10 cellular contexts compared by ENCODE assay signal in genomic region chr5:75389430-75389829, GRCh38.
"Had no signal": no experiment of that assay in that cellular context is flagged by ENCODE, and none has a peak within 500 bp of the region (broad histone marks: within the 10 kb centered on the region; RNA-seq: fewer than 3 reads in every experiment).

No MANE protein-coding gene starts in this region.

- H3K4me3 Mint-ChIP-seq: activated naive CD4-positive, alpha-beta T cell treated with anti-CD3 and anti-CD28 coated beads, Interleukin-2, amount 10 ng/mL, durations not matched to agents 7 days and 5 days; neural crest cell had no signal

- H3K27ac Mint-ChIP-seq: activated naive CD4-positive, alpha-beta T cell treated with anti-CD3 and anti-CD28 coated beads, Interleukin-2, amount 10 ng/mL, durations not matched to agents 7 days and 5 days had no signal

- DNase-seq: activated naive CD4-positive, alpha-beta T cell treated with anti-CD3 and anti-CD28 coated beads, Interleukin-2, amount 10 ng/mL, durations not matched to agents 7 days and 5 days; aorta; dorsolateral prefrontal cortex; hypothalamus; kidney glomerular epithelial cell; mesendoderm; sigmoid colon; SK-N-SH; stimulated activated CD4-positive, alpha-beta T cell treated with anti-CD3 and anti-CD28 coated beads, Interleukin-4, amount 100 ng/mL, for 1 hour had no signal

- H3K4me1 Mint-ChIP-seq: neural crest cell had no signal

- H3K27me3 Mint-ChIP-seq: activated naive CD4-positive, alpha-beta T cell treated with anti-CD3 and anti-CD28 coated beads, Interleukin-2, amount 10 ng/mL, durations not matched to agents 7 days and 5 days had no signal

- H3K9me3 Mint-ChIP-seq: activated naive CD4-positive, alpha-beta T cell treated with anti-CD3 and anti-CD28 coated beads, Interleukin-2, amount 10 ng/mL, durations not matched to agents 7 days and 5 days; neural crest cell had no signal
